ENCODE assay signal across 8 cellular contexts in the genomic region with DNA sequence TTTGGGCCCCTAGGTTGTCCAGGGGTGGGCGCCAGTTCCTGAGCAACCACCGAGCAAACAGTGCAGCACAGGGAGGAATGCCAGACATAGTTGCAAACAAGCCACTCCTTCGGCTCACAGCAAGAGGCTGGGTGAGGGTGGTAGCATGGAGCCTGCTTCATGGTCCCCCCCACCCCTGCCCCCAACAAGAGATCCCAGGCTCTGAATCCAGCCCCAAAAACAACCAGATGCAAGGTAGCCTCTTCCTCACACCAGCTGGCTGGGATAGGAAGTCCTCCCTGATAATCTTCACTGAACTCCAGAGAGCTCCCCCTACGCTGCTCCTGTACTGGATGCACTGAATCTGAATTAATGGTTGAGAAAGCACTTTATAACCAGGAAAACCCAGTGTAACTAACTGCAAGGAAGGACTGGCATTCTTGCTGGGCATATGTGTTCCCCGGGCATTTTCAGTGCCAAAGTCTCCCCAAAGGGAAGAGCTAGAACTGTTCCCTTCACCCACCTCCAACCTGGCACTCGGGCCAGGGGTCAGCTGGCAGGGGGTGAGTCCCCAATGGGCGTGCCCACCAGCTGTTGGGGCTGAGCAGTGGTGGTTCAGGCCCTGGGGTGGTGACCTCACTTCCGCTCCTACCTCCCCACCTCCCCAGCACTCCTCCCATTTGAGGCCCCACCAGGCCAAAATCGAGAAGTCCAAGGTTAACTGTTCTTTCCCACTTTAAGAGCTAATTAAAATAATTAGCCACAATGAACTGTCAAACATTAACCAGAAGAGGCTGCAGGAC. TPM values are rescaled to one million over a fixed set of nuclear protein-coding genes. Genes with fewer than 3 reads are reported as not detected.
A peak's percentile ranks its signal among the peaks of the same experiment; 100 is the strongest.
DNase-seq lines count a peak whose midpoint lies in the region; ATAC-seq, FAIRE-seq and TF ChIP-seq lines count a peak whose summit lies in the region.

No MANE protein-coding gene starts in this region.

- no peaks in the 10 kb centered on the region for H3K36me3 ChIP-seq in kidney (ENCODE audit: control insufficient read depth in 1 of 2, insufficient read depth in 2 of 2, low read length in 2 of 2)
- no peaks in the 10 kb centered on the region for H3K36me3 ChIP-seq in thyroid gland

- H3K36me3 Mint-ChIP-seq in activated naive CD8-positive, alpha-beta T cell = no peaks in the 10 kb centered on the region

- WGBS in thyroid gland, 2 donors = 70 to 73% methylated on average over 4 to 9 of the region's 9 CpGs

- H3K4me1 ChIP-seq in kidney (ENCODE audit: control insufficient read depth in 1 of 2, insufficient read depth in 1 of 2, low read depth in 1 of 2, low read length in 2 of 2) (peaks cover 0 to 3% of the 10 kb centered on the region in 2 donors), thyroid gland (peaks cover 0 to 3% of the 10 kb centered on the region in 2 donors)

- TF ChIP-seq CTCF in AG04449 (IDR thresholded peaks at IDR 0.05; ENCODE audit: insufficient read depth, low read length, missing control alignments) (peak; percentile 16), kidney (IDR thresholded peaks at IDR 0.05; ENCODE audit: borderline replicate concordance, extremely low read depth, insufficient read depth) (no peak), thyroid gland (IDR thresholded peaks at IDR 0.05) (no peak)

- H3K4me3 Mint-ChIP-seq in activated naive CD8-positive, alpha-beta T cell = peak overlapping the region; percentile 91

- no peaks in the 10 kb centered on the region for H3K27me3 ChIP-seq in thyroid gland

- H3K27ac ChIP-seq in kidney (ENCODE audit: low read depth in 2 of 2, low read length in 2 of 2) (peak overlapping the region; percentile 32 to 77), thyroid gland (peak overlapping the region in 2 of 3 donors; percentile 86 to 87)

- H3K4me3 ChIP-seq in AG04449 (ENCODE audit: low read depth, low read length) (peak overlapping the region; percentile 63), kidney (ENCODE audit: low read length in 2 of 2) (peak overlapping the region; percentile 45 to 55), thyroid gland (replicated peaks in 1 of 3) (peak overlapping the region in 1 of 3 donors; percentile 51)

- no peaks in the 10 kb centered on the region for H3K9me3 Mint-ChIP-seq in activated naive CD8-positive, alpha-beta T cell (ENCODE audit: low read depth)

- ATAC-seq in HG02759 (IDR thresholded peaks at IDR 0.05; ENCODE audit: unreplicated experiment) (peak; percentile 79), HG02970 (IDR thresholded peaks at IDR 0.05; ENCODE audit: low FRiP score, unreplicated experiment) (no peak)

- no peak for FAIRE-seq in kidney (lab: Jason Lieb, UNC)

- H3K27me3 Mint-ChIP-seq in activated naive CD8-positive, alpha-beta T cell = no peaks in the 10 kb centered on the region

- CTCF ChIA-PET in AG04449 (lab: Yijun Ruan, JAX) = interaction anchor here (1.2 to 1.9 kb wide), 2 partner anchors 11 to 29 kb away, joined by 4 to 20 read pairs; no protein-coding TSS in a partner anchor

- peak overlapping the region; percentile 75 for H3K27ac Mint-ChIP-seq in activated naive CD8-positive, alpha-beta T cell

- TF ChIP-seq POLR2A in GM15510 (IDR thresholded peaks at IDR 0.05; ENCODE audit: borderline replicate concordance, extremely low read depth, insufficient read length) (peak; percentile 34), thyroid gland (IDR thresholded peaks at IDR 0.05) (no peak)

- H3K4me1 Mint-ChIP-seq in activated naive CD8-positive, alpha-beta T cell (ENCODE audit: low read depth) = peaks cover 34% of the 10 kb centered on the region

- peak overlapping the region; percentile 24 to 55 for H3K9ac ChIP-seq in kidney (ENCODE audit: low read length in 2 of 2)

- no peak for DNase-seq in AG04449 (ENCODE audit: low read depth, low spot score)
- peak; percentile 33 for DNase-seq in NCI-H446 treated with DMSO at 0.1 percent for 48 hours (lab: John Stamatoyannopoulos, UW)
- DNase-seq in kidney = peak; percentile 85
- DNase-seq in thyroid gland = peak in 1 of 2 donors; percentile 4

- H3K9me3 ChIP-seq in kidney (ENCODE audit: control insufficient read depth in 1 of 2, low read length in 2 of 2) = no peaks in the 10 kb centered on the region
- no peaks in the 10 kb centered on the region for H3K9me3 ChIP-seq in thyroid gland

- intact Hi-C loops in kidney (cut with DNase I) (no loop called here), thyroid gland (cut with DNase I) (no loop called here)

- POLR2A ChIA-PET in AG04449 (lab: Yijun Ruan, JAX) = no interaction called here

RNA-seq across cellular contexts. Expression of gene ELF4, which starts 1.5 kb away (rescaled TPM):
- total RNA-seq in kidney (18.0 TPM), thyroid gland (1 to 10 TPM; 2.6 to 6.3 (median 3.8) TPM)
- polyA plus RNA-seq in kidney (ENCODE audit: insufficient read depth, low read depth, low replicate concordance) = 2.6 TPM

RNA-seq across cellular contexts. Expression of gene AIFM1, which starts 56.8 kb away (rescaled TPM):
- total RNA-seq in kidney (55.0 TPM), thyroid gland (10 to 100 TPM; 13.3 to 21.1 (median 17.3) TPM)
- polyA plus RNA-seq in kidney (ENCODE audit: insufficient read depth, low read depth, low replicate concordance) = 255 TPM
